8 cellular contexts compared by ENCODE assay signal in the genomic region with DNA sequence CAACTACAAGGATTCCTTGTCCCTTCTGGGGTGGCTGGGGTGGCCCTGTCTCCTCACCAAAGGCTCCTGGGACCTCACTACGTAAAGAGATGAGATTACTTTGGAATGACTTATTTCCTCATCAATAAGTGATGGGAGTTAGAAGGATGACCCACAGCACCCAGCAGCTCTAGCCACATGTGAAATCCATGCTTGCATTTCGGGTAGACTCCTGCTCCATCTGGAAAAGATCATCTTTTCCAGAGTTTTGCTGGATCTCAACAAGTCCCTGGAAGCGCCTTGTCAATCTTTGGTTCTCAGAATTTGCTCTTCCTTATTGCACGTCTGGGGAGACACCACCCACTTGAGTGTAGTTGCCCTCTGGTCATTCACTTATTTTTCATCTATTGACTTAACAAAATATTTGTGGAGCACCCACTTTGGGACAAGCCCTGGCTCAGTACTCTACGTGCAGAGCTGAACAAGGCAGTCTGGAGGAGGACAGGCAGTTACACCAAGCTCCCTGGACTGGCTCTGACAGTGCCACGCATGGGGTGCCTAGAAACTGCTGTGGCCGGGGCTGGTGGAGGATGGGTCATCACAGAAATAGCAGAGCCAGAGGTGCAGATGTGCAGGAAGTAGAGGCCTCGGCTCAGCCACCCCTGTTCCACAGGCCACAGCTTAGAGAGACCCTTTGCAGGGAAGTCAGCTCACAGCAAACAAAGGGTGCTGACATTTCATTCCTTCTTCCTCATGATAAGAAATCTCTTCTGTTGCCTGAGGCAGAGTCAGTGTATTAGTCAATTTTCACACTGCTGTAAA.
DNase-seq lines count a peak whose midpoint lies in the region; ATAC-seq and TF ChIP-seq lines count a peak whose summit lies in the region.

No MANE protein-coding gene starts in this region.

- peak; percentile 82 for ATAC-seq in GM18498 (IDR thresholded peaks at IDR 0.05; ENCODE audit: unreplicated experiment)
- ATAC-seq in HG03432 (IDR thresholded peaks at IDR 0.05; ENCODE audit: unreplicated experiment), result peak; percentile 75
- ATAC-seq in HG03342 (IDR thresholded peaks at IDR 0.05; ENCODE audit: unreplicated experiment), result no peak

- DNase-seq in amniotic epithelial cell (ENCODE audit: low read depth) (peak; percentile 72), myocyte (ENCODE audit: low read depth) (peak; percentile 58), GM13976 (ENCODE audit: low spot score) (no peak), NCI-H2196 treated with DMSO at 0.1 percent for 48 hours (lab: John Stamatoyannopoulos, UW; ENCODE audit: unreplicated experiment) (no peak), NCI-H748 (lab: John Stamatoyannopoulos, UW; ENCODE audit: unreplicated experiment) (no peak)

- no peak for TF ChIP-seq CTCF in GM13976 (IDR thresholded peaks at IDR 0.05; ENCODE audit: borderline replicate concordance, control extremely low read depth, extremely low read depth, insufficient read depth, missing control alignments)

- in situ Hi-C loops in GM13976 (cut with MboI; ENCODE audit: low sequenced_read_pairs, unreplicated experiment), result no loop called here

Comparison
In these comparisons a context has a peak if more than half of its experiments do, and no peak if none do; other contexts are left out.
1. DNase-seq: peak in amniotic epithelial cell (single experiment) and myocyte (single experiment); none in GM13976 (single experiment), NCI-H2196 treated with DMSO at 0.1 percent for 48 hours (single experiment) and NCI-H748 (single experiment).